Comparison of ENCODE assay signal across 19 cellular contexts in genomic region chr22:20650294-20651207, GRCh38.
A peak's percentile ranks its signal among the peaks of the same experiment; 100 is the strongest.
DNase-seq lines count a peak whose midpoint lies in the region; ATAC-seq, FAIRE-seq and TF ChIP-seq lines count a peak whose summit lies in the region.
"Had no signal": no experiment of that assay in that cellular context is flagged by ENCODE, and none has a peak within 500 bp of the region (broad histone marks: within the 10 kb centered on the region; RNA-seq: fewer than 3 reads in every experiment).

No MANE protein-coding gene starts in this region.

- TF ChIP-seq CTCF in osteocyte (IDR thresholded peaks at IDR 0.05) (no peak), CD14-positive monocyte (IDR thresholded peaks at IDR 0.05) (no peak)

- H3K4me1 Mint-ChIP-seq in activated T-helper 2 cell treated with anti-CD3 and anti-CD28 coated beads, Interferon-gamma antibody, Interleukin-2, Interleukin-4, amounts not matched to agents 10 μg/mL and 5 μg/mL and 100 μg/mL, durations not matched to agents 14 hours and 24 hours and 36 hours (ENCODE audit: low read depth): no peaks in the 10 kb centered on the region
- no peaks in the 10 kb centered on the region for H3K4me1 Mint-ChIP-seq in osteocyte (ENCODE audit: unreplicated experiment)
- H3K4me1 Mint-ChIP-seq in CD14-positive monocyte: no peaks in the 10 kb centered on the region
- H3K4me1 Mint-ChIP-seq: CD8-positive, alpha-beta memory T cell had no signal

- FAIRE-seq in H54 (lab: Jason Lieb, UNC): no peak
- FAIRE-seq: G401.6 had no signal

- no peak overlapping the region for H3K27ac Mint-ChIP-seq in activated T-helper 2 cell treated with anti-CD3 and anti-CD28 coated beads, Interferon-gamma antibody, Interleukin-2, Interleukin-4, amounts not matched to agents 10 μg/mL and 5 μg/mL and 100 μg/mL, durations not matched to agents 14 hours and 24 hours and 36 hours
- no peak overlapping the region for H3K27ac Mint-ChIP-seq in osteocyte (ENCODE audit: unreplicated experiment)
- no peak overlapping the region for H3K27ac Mint-ChIP-seq in CD14-positive monocyte

- TF ChIP-seq POLR2A in H54 (IDR thresholded peaks at IDR 0.05; ENCODE audit: low read depth, low read length): no peak

- H3K36me3 Mint-ChIP-seq in activated T-helper 2 cell treated with anti-CD3 and anti-CD28 coated beads, Interferon-gamma antibody, Interleukin-2, Interleukin-4, amounts not matched to agents 10 μg/mL and 5 μg/mL and 100 μg/mL, durations not matched to agents 14 hours and 24 hours and 36 hours (ENCODE audit: low read depth): no peaks in the 10 kb centered on the region
- H3K36me3 Mint-ChIP-seq in osteocyte (ENCODE audit: unreplicated experiment) (no peaks in the 10 kb centered on the region), CD14-positive monocyte (no peaks in the 10 kb centered on the region)

- H3K27me3 Mint-ChIP-seq in activated T-helper 2 cell treated with anti-CD3 and anti-CD28 coated beads, Interferon-gamma antibody, Interleukin-2, Interleukin-4, amounts not matched to agents 10 μg/mL and 5 μg/mL and 100 μg/mL, durations not matched to agents 14 hours and 24 hours and 36 hours (ENCODE audit: low read depth): peaks cover 5% of the 10 kb centered on the region
- H3K27me3 Mint-ChIP-seq in osteocyte (ENCODE audit: unreplicated experiment): peaks cover 2% of the 10 kb centered on the region
- peaks cover 0 to 4% (median 4%) of the 10 kb centered on the region in 3 donors for H3K27me3 Mint-ChIP-seq in CD14-positive monocyte (ENCODE audit: low read depth in 3 of 3)

- ATAC-seq in activated CD4-positive, CD25-positive, alpha-beta regulatory T cell treated with anti-CD3 and anti-CD28 coated beads, Interleukin-2, amount 50 U/mL, for 24 hours: no peak
- ATAC-seq in left lobe of liver (no peak), GM18858 (IDR thresholded peaks at IDR 0.05; ENCODE audit: unreplicated experiment) (no peak)
- ATAC-seq: PC-3 had no signal

- no peaks in the 10 kb centered on the region for H3K9me3 Mint-ChIP-seq in activated T-helper 2 cell treated with anti-CD3 and anti-CD28 coated beads, Interferon-gamma antibody, Interleukin-2, Interleukin-4, amounts not matched to agents 10 μg/mL and 5 μg/mL and 100 μg/mL, durations not matched to agents 14 hours and 24 hours and 36 hours
- H3K9me3 Mint-ChIP-seq in osteocyte (ENCODE audit: unreplicated experiment): no peaks in the 10 kb centered on the region
- peaks cover 0 to 1% (median 0%) of the 10 kb centered on the region in 7 donors for H3K9me3 Mint-ChIP-seq in CD14-positive monocyte
- H3K9me3 Mint-ChIP-seq: CD8-positive, alpha-beta memory T cell had no signal

- no peak overlapping the region for H3K4me3 Mint-ChIP-seq in activated T-helper 2 cell treated with anti-CD3 and anti-CD28 coated beads, Interferon-gamma antibody, Interleukin-2, Interleukin-4, amounts not matched to agents 10 μg/mL and 5 μg/mL and 100 μg/mL, durations not matched to agents 14 hours and 24 hours and 36 hours (ENCODE audit: low read depth)
- H3K4me3 Mint-ChIP-seq in osteocyte (ENCODE audit: unreplicated experiment): no peak overlapping the region
- H3K4me3 Mint-ChIP-seq in CD14-positive monocyte: no peak overlapping the region
- H3K4me3 Mint-ChIP-seq: CD8-positive, alpha-beta memory T cell had no signal

- intact Hi-C loops in activated T-helper 2 cell treated with anti-CD3 and anti-CD28 coated beads, Interferon-gamma antibody, Interleukin-2, Interleukin-4, amounts not matched to agents 10 μg/mL and 5 μg/mL and 100 μg/mL, durations not matched to agents 14 hours and 24 hours and 36 hours (cut with micrococcal nuclease): no loop called here
- intact Hi-C loops in CD14-positive monocyte (cut with micrococcal nuclease): no loop called here

- DNase-seq in activated CD4-positive, CD25-positive, alpha-beta regulatory T cell treated with anti-CD3 and anti-CD28 coated beads, Interleukin-2, amount 50 U/mL, for 72 hours: peak; percentile 27
- DNase-seq in activated T-helper 2 cell treated with anti-CD3 and anti-CD28 coated beads, Interferon-gamma antibody, Interleukin-2, Interleukin-4, amounts not matched to agents 10 μg/mL and 5 μg/mL and 100 μg/mL, durations not matched to agents 14 hours and 24 hours and 36 hours (ENCODE audit: low spot score): peak; percentile 0
- DNase-seq in left lobe of liver (ENCODE audit: low spot score) (peak; percentile 33), osteocyte (ENCODE audit: extremely low spot score, unreplicated experiment) (peak; percentile 68), H54 (ENCODE audit: insufficient read length, low spot score) (no peak), CD14-positive monocyte (ENCODE audit: low spot score) (no peak)
- DNase-seq: 8988T; CD8-positive, alpha-beta memory T cell; DND-41; H7; NCI-H1092; NCI-H146; NCI-H2081 treated with DMSO at 0.1 percent for 48 hours; NCI-H510A; NCI-H774; PC-3 had no signal

Comparison
In these comparisons a context has a peak if more than half of its experiments do, and no peak if none do; other contexts are left out.
1. DNase-seq: peak in activated CD4-positive, CD25-positive, alpha-beta regulatory T cell treated with anti-CD3 and anti-CD28 coated beads, Interleukin-2, amount 50 U/mL, for 72 hours (single experiment), activated T-helper 2 cell treated with anti-CD3 and anti-CD28 coated beads, Interferon-gamma antibody, Interleukin-2, Interleukin-4, amounts not matched to agents 10 μg/mL and 5 μg/mL and 100 μg/mL, durations not matched to agents 14 hours and 24 hours and 36 hours (single experiment), left lobe of liver (single experiment) and osteocyte (single experiment); none in H54 (single experiment) and CD14-positive monocyte (single experiment).